ENCODE assay signal across 14 cellular contexts in the genomic region with DNA sequence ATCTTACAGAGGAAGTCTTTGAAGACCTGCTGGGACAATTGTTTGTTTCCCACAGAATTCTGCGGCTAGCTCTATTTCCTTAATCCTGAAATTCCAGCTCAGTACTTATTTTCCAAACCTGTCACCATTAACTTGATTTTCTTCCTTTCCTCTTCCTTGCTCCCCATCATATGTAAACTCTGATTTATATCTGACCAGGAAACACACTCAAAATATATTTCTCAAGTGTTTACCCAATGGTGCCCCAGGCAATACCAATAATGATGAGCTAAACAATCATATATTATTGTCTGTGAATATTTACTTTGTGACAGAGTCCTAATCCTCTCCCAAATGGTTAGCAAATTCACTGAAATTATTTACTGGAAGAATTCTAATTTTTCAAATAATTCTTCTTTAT.
A peak's percentile ranks its signal among the peaks of the same experiment; 100 is the strongest.
DNase-seq lines count a peak whose midpoint lies in the region; FAIRE-seq and TF ChIP-seq lines count a peak whose summit lies in the region.
"Had no signal": no experiment of that assay in that cellular context is flagged by ENCODE, and none has a peak within 500 bp of the region (broad histone marks: within the 10 kb centered on the region; RNA-seq: fewer than 3 reads in every experiment).

No MANE protein-coding gene starts in this region.

- H3K27ac Mint-ChIP-seq in endothelial cell (ENCODE audit: unreplicated experiment), result peak overlapping the region; percentile 12
- H3K27ac Mint-ChIP-seq in activated CD4-positive, alpha-beta T cell treated with anti-CD3 and anti-CD28 coated beads, Interleukin-2, amount 10 ng/mL, durations not matched to agents 7 days and 5 days, result no peak overlapping the region
- H3K27ac Mint-ChIP-seq: B cell; CD4-positive, alpha-beta T cell; HFFc6; IgD-negative memory B cell had no signal

- peaks cover 20% of the 10 kb centered on the region for H3K4me1 Mint-ChIP-seq in endothelial cell (ENCODE audit: unreplicated experiment)
- H3K4me1 Mint-ChIP-seq in activated CD4-positive, alpha-beta T cell treated with anti-CD3 and anti-CD28 coated beads, Interleukin-2, amount 10 ng/mL, durations not matched to agents 7 days and 5 days, result no peaks in the 10 kb centered on the region
- H3K4me1 Mint-ChIP-seq: B cell, IgD-negative memory B cell had no signal

- H3K27me3 Mint-ChIP-seq in endothelial cell (ENCODE audit: unreplicated experiment), result no peaks in the 10 kb centered on the region
- H3K27me3 Mint-ChIP-seq in activated CD4-positive, alpha-beta T cell treated with anti-CD3 and anti-CD28 coated beads, Interleukin-2, amount 10 ng/mL, durations not matched to agents 7 days and 5 days, result no peaks in the 10 kb centered on the region
- H3K27me3 Mint-ChIP-seq: B cell; CD4-positive, alpha-beta T cell; IgD-negative memory B cell had no signal

- no peaks in the 10 kb centered on the region for H3K9me3 Mint-ChIP-seq in endothelial cell (ENCODE audit: unreplicated experiment)
- no peaks in the 10 kb centered on the region for H3K9me3 Mint-ChIP-seq in activated CD4-positive, alpha-beta T cell treated with anti-CD3 and anti-CD28 coated beads, Interleukin-2, amount 10 ng/mL, durations not matched to agents 7 days and 5 days

- H3K4me3 Mint-ChIP-seq in endothelial cell (ENCODE audit: unreplicated experiment), result no peak overlapping the region
- no peak overlapping the region for H3K4me3 Mint-ChIP-seq in activated CD4-positive, alpha-beta T cell treated with anti-CD3 and anti-CD28 coated beads, Interleukin-2, amount 10 ng/mL, durations not matched to agents 7 days and 5 days
- H3K4me3 Mint-ChIP-seq: B cell; CD4-positive, alpha-beta T cell; HFFc6; IgD-negative memory B cell had no signal

- CTCF ChIA-PET in activated CD4-positive, alpha-beta T cell treated with anti-CD3 and anti-CD28 coated beads, Interleukin-2, amount 10 ng/mL, durations not matched to agents 7 days and 5 days (lab: Charles Lee), result no interaction called here

- H3K36me3 Mint-ChIP-seq in endothelial cell (ENCODE audit: low read depth, unreplicated experiment), result no peaks in the 10 kb centered on the region
- H3K36me3 Mint-ChIP-seq in activated CD4-positive, alpha-beta T cell treated with anti-CD3 and anti-CD28 coated beads, Interleukin-2, amount 10 ng/mL, durations not matched to agents 7 days and 5 days (ENCODE audit: low read depth), result no peaks in the 10 kb centered on the region
- H3K36me3 Mint-ChIP-seq: IgD-negative memory B cell had no signal

- DNase-seq in NCI-H748 (lab: John Stamatoyannopoulos, UW; ENCODE audit: unreplicated experiment), result peak; percentile 36
- no peak for DNase-seq in NCI-H748 treated with DMSO at 0.1 percent for 48 hours (lab: John Stamatoyannopoulos, UW)
- DNase-seq in LNCaP clone FGC (ENCODE audit: low read depth), result peak; percentile 82
- DNase-seq in endothelial cell (ENCODE audit: low spot score), result no peak
- no peak for DNase-seq in urothelium cell line (ENCODE audit: low spot score)
- no peak for DNase-seq in activated CD4-positive, alpha-beta T cell treated with anti-CD3 and anti-CD28 coated beads, Interleukin-2, amount 10 ng/mL, durations not matched to agents 7 days and 5 days
- no peak for DNase-seq in SHP77 (lab: John Stamatoyannopoulos, UW)
- DNase-seq: C1 segment of cervical spinal cord; CD4-positive, alpha-beta T cell; HCEC 1CT; HFFc6 had no signal

- no peak for TF ChIP-seq CTCF in LNCaP clone FGC (IDR thresholded peaks at IDR 0.05; ENCODE audit: control insufficient read depth, extremely low read depth, insufficient read depth)
- TF ChIP-seq CTCF in endothelial cell (IDR thresholded peaks at IDR 0.05; ENCODE audit: unreplicated experiment), result no peak

- POLR2A ChIA-PET in activated CD4-positive, alpha-beta T cell treated with anti-CD3 and anti-CD28 coated beads, Interleukin-2, amount 10 ng/mL, durations not matched to agents 7 days and 5 days (lab: Charles Lee), result no interaction called here

- FAIRE-seq in urothelium cell line (lab: Jason Lieb, UNC), result no peak
- FAIRE-seq: A204.1 had no signal

- no peak overlapping the region for H3K4me3 ChIP-seq in LNCaP clone FGC (ENCODE audit: low read depth, low read length)

Comparison
In these comparisons a context has a peak if more than half of its experiments do, and no peak if none do; other contexts are left out.
1. DNase-seq: peak in NCI-H748 (single experiment) and LNCaP clone FGC (single experiment); none in NCI-H748 treated with DMSO at 0.1 percent for 48 hours (single experiment), endothelial cell (single experiment), urothelium cell line (single experiment), activated CD4-positive, alpha-beta T cell treated with anti-CD3 and anti-CD28 coated beads, Interleukin-2, amount 10 ng/mL, durations not matched to agents 7 days and 5 days (single experiment) and SHP77 (0 of 2).